Comparison of ENCODE assay signal across 1 cellular context in genomic region chr14:33642641-33643342, GRCh38.
A peak's percentile ranks its signal among the peaks of the same experiment; 100 is the strongest.
TF ChIP-seq lines count a peak whose summit lies in the region.

No MANE protein-coding gene starts in this region.

TF ChIP-seq in HEK293, 187 proteins besides CTCF, POLR2A, EP300 and RAD21 (continued from another document):
- TF ChIP-seq ZEB2 (tag by site-specific recombination; IDR thresholded peaks at IDR 0.05) (peak; percentile 28; the same call in 1 of the 2 replicates), ZNF654 (tag by site-specific recombination; IDR thresholded peaks at IDR 0.05; ENCODE audit: low read depth) (no peak), ZNF350 (tag by site-specific recombination; IDR thresholded peaks at IDR 0.05) (no peak), ZNF48 (tag by site-specific recombination; IDR thresholded peaks at IDR 0.05) (no peak), GLI4 (tag by site-specific recombination; IDR thresholded peaks at IDR 0.05) (no peak), ZNF248 (tag by site-specific recombination; IDR thresholded peaks at IDR 0.05) (no peak), ZSCAN18 (tag by site-specific recombination; IDR thresholded peaks at IDR 0.05) (no peak), IKZF3 (tag by site-specific recombination; IDR thresholded peaks at IDR 0.05) (peak; percentile 44; the same call in 1 of the 2 replicates), ZNF843 (tag by site-specific recombination; IDR thresholded peaks at IDR 0.05) (0 out of 2 replicates have a peak, but pooled peaks have one; percentile 24), ZSCAN5A (tag by site-specific recombination; IDR thresholded peaks at IDR 0.05) (no peak), WT1 (tag by site-specific recombination; IDR thresholded peaks at IDR 0.05) (no peak), GLIS1 (tag by site-specific recombination; IDR thresholded peaks at IDR 0.05) (no peak), BCL11A (tag by site-specific recombination; IDR thresholded peaks at IDR 0.05; ENCODE audit: low read depth) (no peak), ZNF664 (tag by site-specific recombination; IDR thresholded peaks at IDR 0.05) (no peak), BCL6B (tag by site-specific recombination; IDR thresholded peaks at IDR 0.05) (no peak)
